Comparison of ENCODE assay signal across 12 cellular contexts in genomic region chr4:15402146-15402545, GRCh38. TPM values are rescaled to one million over a fixed set of nuclear protein-coding genes. Genes with fewer than 3 reads are reported as not detected.
DNase-seq lines count a peak whose midpoint lies in the region; ATAC-seq and TF ChIP-seq lines count a peak whose summit lies in the region.
"Had no signal": no experiment of that assay in that cellular context is flagged by ENCODE, and none has a peak within 500 bp of the region (broad histone marks: within the 10 kb centered on the region; RNA-seq: fewer than 3 reads in every experiment).

No MANE protein-coding gene starts in this region.

- intact Hi-C loops in dendritic cell treated with granulocyte-macrophage colony-stimulating factor and Interleukin-4, amounts not matched to agents 40 ng/mL and 50 ng/mL, for 4 days (cut with micrococcal nuclease): loop anchor here (5.0 kb wide), 1 partner anchor 55 kb away; no protein-coding TSS in a partner anchor
- intact Hi-C loops in posterior cingulate gyrus (cut with DNase I): no loop called here

- H3K27ac ChIP-seq in HL-60 (replicated peaks): peak overlapping the region; percentile 65
- H3K27ac ChIP-seq: gastrocnemius medialis had no signal

- H3K4me3 ChIP-seq in HL-60 (replicated peaks; ENCODE audit: insufficient read depth, low read length): no peak overlapping the region
- H3K4me3 ChIP-seq: gastrocnemius medialis, mucosa of descending colon had no signal

- H3K36me3 Mint-ChIP-seq in dendritic cell treated with granulocyte-macrophage colony-stimulating factor and Interleukin-4, amounts not matched to agents 40 ng/mL and 50 ng/mL, for 4 days (ENCODE audit: low read depth): no peaks in the 10 kb centered on the region
- no peaks in the 10 kb centered on the region for H3K36me3 Mint-ChIP-seq in natural killer cell treated with Interleukin-12 subunit alpha and Interleukin-12 subunit beta and Interleukin-15 and Interleukin-18, amount 100 ng/mL, for 72 hours

- TF ChIP-seq CTCF in HL-60 (IDR thresholded peaks at IDR 0.05; ENCODE audit: insufficient read depth, low read length): no peak

- peak overlapping the region; percentile 56 for H3K27ac Mint-ChIP-seq in dendritic cell treated with granulocyte-macrophage colony-stimulating factor and Interleukin-4, amounts not matched to agents 40 ng/mL and 50 ng/mL, for 4 days
- H3K27ac Mint-ChIP-seq in natural killer cell treated with Interleukin-12 subunit alpha and Interleukin-12 subunit beta and Interleukin-15 and Interleukin-18, amount 100 ng/mL, for 72 hours: peak overlapping the region; percentile 42 to 48

- no peaks in the 10 kb centered on the region for H3K27me3 ChIP-seq in HL-60 (ENCODE audit: insufficient read depth, poor library complexity, severe bottlenecking)
- H3K27me3 ChIP-seq: gastrocnemius medialis had no signal

- peaks cover 1% of the 10 kb centered on the region for H3K9me3 Mint-ChIP-seq in dendritic cell treated with granulocyte-macrophage colony-stimulating factor and Interleukin-4, amounts not matched to agents 40 ng/mL and 50 ng/mL, for 4 days
- H3K9me3 Mint-ChIP-seq in natural killer cell treated with Interleukin-12 subunit alpha and Interleukin-12 subunit beta and Interleukin-15 and Interleukin-18, amount 100 ng/mL, for 72 hours: no peaks in the 10 kb centered on the region
- H3K9me3 Mint-ChIP-seq: activated CD4-positive, alpha-beta memory T cell treated with anti-CD3 and anti-CD28 coated beads, Interleukin-2, amount 10 ng/mL, durations not matched to agents 7 days and 5 days had no signal

- peaks cover 60% of the 10 kb centered on the region for H3K4me1 Mint-ChIP-seq in dendritic cell treated with granulocyte-macrophage colony-stimulating factor and Interleukin-4, amounts not matched to agents 40 ng/mL and 50 ng/mL, for 4 days (ENCODE audit: low read depth)
- H3K4me1 Mint-ChIP-seq in natural killer cell treated with Interleukin-12 subunit alpha and Interleukin-12 subunit beta and Interleukin-15 and Interleukin-18, amount 100 ng/mL, for 72 hours (ENCODE audit: low read depth in 2 of 2): peaks cover 14 to 24% of the 10 kb centered on the region in 2 donors

- H3K27me3 Mint-ChIP-seq in dendritic cell treated with granulocyte-macrophage colony-stimulating factor and Interleukin-4, amounts not matched to agents 40 ng/mL and 50 ng/mL, for 4 days: no peaks in the 10 kb centered on the region
- no peaks in the 10 kb centered on the region for H3K27me3 Mint-ChIP-seq in natural killer cell treated with Interleukin-12 subunit alpha and Interleukin-12 subunit beta and Interleukin-15 and Interleukin-18, amount 100 ng/mL, for 72 hours

- DNase-seq in AG20443 (ENCODE audit: low spot score): peak; percentile 33
- no peak for DNase-seq in HL-60 (ENCODE audit: low read depth in 1 of 2, low spot score in 1 of 2)
- DNase-seq in natural killer cell treated with Interleukin-12 subunit alpha and Interleukin-12 subunit beta and Interleukin-15 and Interleukin-18, amount 100 ng/mL, for 72 hours (ENCODE audit: low spot score): no peak
- no peak for DNase-seq in putamen (ENCODE audit: low spot score)
- DNase-seq in posterior cingulate gyrus: no peak
- DNase-seq: activated CD4-positive, alpha-beta memory T cell treated with anti-CD3 and anti-CD28 coated beads, Interleukin-2, amount 10 ng/mL, durations not matched to agents 7 days and 5 days; gastrocnemius medialis; mucosa of descending colon; NCI-H446 treated with DMSO at 0.1 percent for 48 hours had no signal

- no peak for ATAC-seq in natural killer cell treated with Interleukin-12 subunit alpha and Interleukin-12 subunit beta and Interleukin-15 and Interleukin-18, amount 100 ng/mL, for 72 hours
- ATAC-seq in HG02642 (IDR thresholded peaks at IDR 0.05; ENCODE audit: poor library complexity, unreplicated experiment) (no peak), HG03159 (IDR thresholded peaks at IDR 0.05; ENCODE audit: unreplicated experiment) (no peak)
- ATAC-seq: gastrocnemius medialis, mucosa of descending colon had no signal

- no peak overlapping the region for H3K4me3 Mint-ChIP-seq in dendritic cell treated with granulocyte-macrophage colony-stimulating factor and Interleukin-4, amounts not matched to agents 40 ng/mL and 50 ng/mL, for 4 days
- no peak overlapping the region for H3K4me3 Mint-ChIP-seq in natural killer cell treated with Interleukin-12 subunit alpha and Interleukin-12 subunit beta and Interleukin-15 and Interleukin-18, amount 100 ng/mL, for 72 hours

RNA-seq across cellular contexts. Expression of gene C1QTNF7, which starts 25.7 kb away (rescaled TPM):
- total RNA-seq in natural killer cell treated with Interleukin-12 subunit alpha and Interleukin-12 subunit beta and Interleukin-15 and Interleukin-18, amount 100 ng/mL, for 72 hours: not detected
- total RNA-seq: activated CD4-positive, alpha-beta memory T cell treated with anti-CD3 and anti-CD28 coated beads, Interleukin-2, amount 10 ng/mL, durations not matched to agents 7 days and 5 days had no signal
